ENCODE assay signal across 10 cellular contexts in the genomic region with DNA sequence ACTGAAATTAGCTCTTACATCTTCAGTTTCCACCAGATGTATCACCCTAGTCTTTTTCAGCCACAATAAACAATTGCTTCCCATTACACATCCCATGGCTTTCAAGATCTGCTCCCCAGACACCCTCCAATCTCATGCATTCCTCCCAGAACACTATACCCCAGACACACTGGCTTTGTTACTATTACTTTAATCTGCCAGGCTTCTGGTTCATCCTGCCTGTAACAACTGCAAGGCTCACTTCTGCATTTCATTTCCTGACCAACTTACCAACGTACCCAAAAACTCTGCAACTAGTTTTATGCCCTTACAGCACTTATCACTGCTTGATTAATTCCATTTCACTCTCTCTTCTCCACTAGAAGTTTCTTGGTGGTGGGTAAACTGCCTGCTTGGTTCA. TPM values are rescaled to one million over a fixed set of nuclear protein-coding genes. Genes with fewer than 3 reads are reported as not detected.
A peak's percentile ranks its signal among the peaks of the same experiment; 100 is the strongest.
DNase-seq lines count a peak whose midpoint lies in the region; ATAC-seq and TF ChIP-seq lines count a peak whose summit lies in the region.
"Had no signal": no experiment of that assay in that cellular context is flagged by ENCODE, and none has a peak within 500 bp of the region (broad histone marks: within the 10 kb centered on the region; RNA-seq: fewer than 3 reads in every experiment).

No MANE protein-coding gene starts in this region.

- H3K4me1 ChIP-seq in Caco-2 (peaks cover 21% of the 10 kb centered on the region; the same call in 1 of the 2 replicates), HAP-1 (peaks cover 10% of the 10 kb centered on the region; the same call in 1 of the 2 replicates), mesenchymal stem cell (ENCODE audit: control insufficient read depth, insufficient read depth, low read depth, low read length) (peaks cover 3% of the 10 kb centered on the region)

- H2BK120ac ChIP-seq in mesenchymal stem cell (ENCODE audit: low read depth, low read length) = no peak overlapping the region

- no peak overlapping the region for H2AFZ ChIP-seq in mesenchymal stem cell (ENCODE audit: low read depth, low read length)

- H3K27me3 ChIP-seq in Caco-2 (replicated peaks; ENCODE audit: control insufficient read depth, insufficient read depth, low read length) (no peaks in the 10 kb centered on the region), HAP-1 (ENCODE audit: low read depth) (no peaks in the 10 kb centered on the region), mesenchymal stem cell (ENCODE audit: control insufficient read depth in 1 of 2, insufficient read depth in 1 of 2, low read length in 2 of 2) (no peaks in the 10 kb centered on the region)

- H3K79me1 ChIP-seq in mesenchymal stem cell (replicated peaks; ENCODE audit: low read length, poor library complexity, severe bottlenecking) = peaks cover 1% of the 10 kb centered on the region

- H3K4ac ChIP-seq in mesenchymal stem cell (ENCODE audit: low read depth in 1 of 2, low read length in 2 of 2) = no peak overlapping the region

- H3K4me3 ChIP-seq in Caco-2 (ENCODE audit: low read depth, low read length) (no peak overlapping the region), HAP-1 (peak overlapping the region; percentile 77; the same call in 1 of the 2 replicates), mesenchymal stem cell (ENCODE audit: insufficient read depth in 1 of 2, low read depth in 1 of 2, low read length in 2 of 2) (peak overlapping the region in 1 of 2 experiments; percentile 91)

- TF ChIP-seq CTCF in Caco-2 (IDR thresholded peaks at IDR 0.05; ENCODE audit: insufficient read depth in 1 of 2, low read depth in 1 of 2, low read length in 1 of 2, severe bottlenecking in 1 of 2, unreplicated experiment in 1 of 2) (no peak), GM10248 (IDR thresholded peaks at IDR 0.05; ENCODE audit: control extremely low read depth, extremely low read depth, low read depth, missing control alignments) (no peak)

- peak overlapping the region; percentile 59 for H3K27ac Mint-ChIP-seq in Caco-2 (ENCODE audit: unreplicated experiment)
- H3K27ac Mint-ChIP-seq in activated CD4-positive, alpha-beta memory T cell treated with anti-CD3 and anti-CD28 coated beads, Interleukin-2, amount 10 ng/mL, durations not matched to agents 7 days and 5 days = peak overlapping the region; percentile 16

- peak overlapping the region; percentile 97 for H3K9ac ChIP-seq in mesenchymal stem cell (ENCODE audit: low read length)

- WGBS in mesenchymal stem cell = no CpG with 5 or more reads among the region's 1 CpG

- peak overlapping the region; percentile 4 for H3K4me3 Mint-ChIP-seq in Caco-2 (ENCODE audit: unreplicated experiment)
- H3K4me3 Mint-ChIP-seq in activated CD4-positive, alpha-beta memory T cell treated with anti-CD3 and anti-CD28 coated beads, Interleukin-2, amount 10 ng/mL, durations not matched to agents 7 days and 5 days = peak overlapping the region; percentile 15

- in situ Hi-C loops in HAP-1 (cut with MboI; ENCODE audit: low sequenced_read_pairs) = no loop called here

- H3K4me1 Mint-ChIP-seq in Caco-2 (ENCODE audit: low read depth, unreplicated experiment) = peaks cover 22% of the 10 kb centered on the region
- peaks cover 25% of the 10 kb centered on the region for H3K4me1 Mint-ChIP-seq in activated CD4-positive, alpha-beta memory T cell treated with anti-CD3 and anti-CD28 coated beads, Interleukin-2, amount 10 ng/mL, durations not matched to agents 7 days and 5 days

- H3K9me3 Mint-ChIP-seq in Caco-2 (ENCODE audit: unreplicated experiment) = no peaks in the 10 kb centered on the region
- no peaks in the 10 kb centered on the region for H3K9me3 Mint-ChIP-seq in activated CD4-positive, alpha-beta memory T cell treated with anti-CD3 and anti-CD28 coated beads, Interleukin-2, amount 10 ng/mL, durations not matched to agents 7 days and 5 days

- intact Hi-C loops in Caco-2 (cut with micrococcal nuclease; ENCODE audit: unreplicated experiment) = no loop called here

- CTCF ChIA-PET in Caco-2 (lab: Charles Lee) = no interaction called here
- CTCF ChIA-PET in activated CD4-positive, alpha-beta memory T cell treated with anti-CD3 and anti-CD28 coated beads, Interleukin-2, amount 10 ng/mL, durations not matched to agents 7 days and 5 days (lab: Charles Lee) = no interaction called here
- CTCF ChIA-PET in GM10248 (lab: Yijun Ruan, JAX) = interaction anchor here (1.8 kb wide), 1 partner anchor 11 kb away, joined by 7 read pairs; no protein-coding TSS in a partner anchor

- no peaks in the 10 kb centered on the region for H3K9me3 ChIP-seq in Caco-2
- H3K9me3 ChIP-seq in HAP-1 = no peaks in the 10 kb centered on the region
- H3K9me3 ChIP-seq in mesenchymal stem cell (ENCODE audit: control insufficient read depth, low read length) = no peaks in the 10 kb centered on the region

- no peak overlapping the region for H2BK5ac ChIP-seq in mesenchymal stem cell (ENCODE audit: low read depth, low read length, poor library complexity, severe bottlenecking)

- no peak overlapping the region for H3K27ac ChIP-seq in mesenchymal stem cell (ENCODE audit: low read length, poor library complexity, severe bottlenecking)

- no TSS peak for BruUV-seq in Caco-2 (replicated peaks; lab: Mats Ljungman, UMichigan)

- H3K27me3 Mint-ChIP-seq in Caco-2 (ENCODE audit: insufficient read depth, unreplicated experiment) = no peaks in the 10 kb centered on the region
- no peaks in the 10 kb centered on the region for H3K27me3 Mint-ChIP-seq in activated CD4-positive, alpha-beta memory T cell treated with anti-CD3 and anti-CD28 coated beads, Interleukin-2, amount 10 ng/mL, durations not matched to agents 7 days and 5 days

- no peak overlapping the region for H2AK5ac ChIP-seq in mesenchymal stem cell (ENCODE audit: low read length, severe bottlenecking)

- peak overlapping the region; percentile 2 for H3K4me2 ChIP-seq in mesenchymal stem cell (ENCODE audit: low read length, poor library complexity, severe bottlenecking)

- DNase-seq in Caco-2 (no peak), HAP-1 (ENCODE audit: low spot score in 2 of 2) (no peak), mesenchymal stem cell (peak; percentile 32), NCI-H1105 treated with DMSO at 0.1 percent for 48 hours (lab: John Stamatoyannopoulos, UW) (no peak), C1 segment of cervical spinal cord (lab: John Stamatoyannopoulos, UW) (no peak), GM10248 (ENCODE audit: extremely low spot score) (no peak)
- DNase-seq in activated CD4-positive, alpha-beta memory T cell treated with anti-CD3 and anti-CD28 coated beads, Interleukin-2, amount 10 ng/mL, durations not matched to agents 7 days and 5 days = no peak
- DNase-seq: amygdala, SHP77 treated with DMSO at 0.1 percent for 48 hours had no signal

- no peak overlapping the region for H3K14ac ChIP-seq in mesenchymal stem cell (ENCODE audit: low read length in 2 of 2)

- H3K36me3 ChIP-seq in Caco-2 (ENCODE audit: control insufficient read depth, insufficient read depth, low read length) = no peaks in the 10 kb centered on the region; the same call in none of the 2 replicates
- peaks cover 43% of the 10 kb centered on the region for H3K36me3 ChIP-seq in HAP-1 (replicated peaks)
- peaks cover 2 to 35% of the 10 kb centered on the region in 2 experiments for H3K36me3 ChIP-seq in mesenchymal stem cell (ENCODE audit: control insufficient read depth in 1 of 2, insufficient read depth in 2 of 2, low read depth in 1 of 2, low read length in 2 of 2)

- POLR2A ChIA-PET in Caco-2 (lab: Charles Lee) = no interaction called here
- POLR2A ChIA-PET in activated CD4-positive, alpha-beta memory T cell treated with anti-CD3 and anti-CD28 coated beads, Interleukin-2, amount 10 ng/mL, durations not matched to agents 7 days and 5 days (lab: Charles Lee) = interaction anchor here (1.4 kb wide), 1 partner anchor 41 kb away, joined by 3 read pairs; a partner anchor contains a TSS
- POLR2A ChIA-PET in GM10248 (lab: Yijun Ruan, JAX) = no interaction called here

- H3K18ac ChIP-seq in mesenchymal stem cell (ENCODE audit: low read depth in 1 of 2, low read length in 2 of 2) = no peak overlapping the region

- no peak overlapping the region for H2BK15ac ChIP-seq in mesenchymal stem cell (ENCODE audit: low read depth, poor library complexity, severe bottlenecking)

- H2BK12ac ChIP-seq in mesenchymal stem cell (ENCODE audit: low read length in 2 of 2) = no peak overlapping the region

- no peak for ATAC-seq in HG02763 (IDR thresholded peaks at IDR 0.05; ENCODE audit: unreplicated experiment)

- no peak overlapping the region for H4K8ac ChIP-seq in mesenchymal stem cell (ENCODE audit: low read length)

- no peak overlapping the region for H3K23ac ChIP-seq in mesenchymal stem cell (ENCODE audit: low read length in 2 of 2)

- H3K36me3 Mint-ChIP-seq in Caco-2 (ENCODE audit: insufficient read depth, unreplicated experiment) = peaks cover 77% of the 10 kb centered on the region
- peaks cover 46% of the 10 kb centered on the region for H3K36me3 Mint-ChIP-seq in activated CD4-positive, alpha-beta memory T cell treated with anti-CD3 and anti-CD28 coated beads, Interleukin-2, amount 10 ng/mL, durations not matched to agents 7 days and 5 days (ENCODE audit: low read depth)

- no peak overlapping the region for H4K91ac ChIP-seq in mesenchymal stem cell (ENCODE audit: low read length)

RNA-seq across cellular contexts. Expression of a gene that starts 2.9 kb away (rescaled TPM):
- total RNA-seq in Caco-2 (2022) = 31.1 and 37.7 TPM in 2 replicates
- total RNA-seq in activated CD4-positive, alpha-beta memory T cell treated with anti-CD3 and anti-CD28 coated beads, Interleukin-2, amount 10 ng/mL, durations not matched to agents 7 days and 5 days = 10 to 100 TPM; 98.9 to 99.2 TPM
- polyA plus RNA-seq in mesenchymal stem cell (2013, experiment 1 of 2) = 380 TPM
- 394 TPM for polyA plus RNA-seq in mesenchymal stem cell (2013, experiment 2 of 2)

RNA-seq across cellular contexts. Expression of a gene that starts 41.3 kb away (rescaled TPM):
- total RNA-seq in Caco-2 (2022) = 16.1 and 16.6 TPM in 2 replicates
- 10 to 100 TPM; 13.0 to 15.5 TPM for total RNA-seq in activated CD4-positive, alpha-beta memory T cell treated with anti-CD3 and anti-CD28 coated beads, Interleukin-2, amount 10 ng/mL, durations not matched to agents 7 days and 5 days
- 7.9 TPM for polyA plus RNA-seq in mesenchymal stem cell (2013, experiment 1 of 2)
- polyA plus RNA-seq in mesenchymal stem cell (2013, experiment 2 of 2) = 10.5 TPM
